In genomic region chr2:86807462-86808275, GRCh38 we compare ENCODE assay signal across 7 cellular contexts. TPM values are rescaled to one million over a fixed set of nuclear protein-coding genes. Genes with fewer than 3 reads are reported as not detected.
DNase-seq lines count a peak whose midpoint lies in the region; ATAC-seq and TF ChIP-seq lines count a peak whose summit lies in the region.

No MANE protein-coding gene starts in this region.

- DNase-seq in GM06990 (ENCODE audit: extremely low read depth, insufficient read length), result peak; percentile 23
- peak; percentile 47 to 78 (median 72) for DNase-seq in Peyer's patch
- no peak for DNase-seq in breast epithelium (ENCODE audit: low spot score in 2 of 2)
- DNase-seq in immature natural killer cell, result peak; percentile 61 to 71 (median 65)
- no peak for DNase-seq in smooth muscle cell (lab: John Stamatoyannopoulos, UW; ENCODE audit: unreplicated experiment)

- H3K27me3 ChIP-seq in GM06990 (replicated peaks; ENCODE audit: control insufficient read depth, insufficient read depth, low read length) (no peaks in the 10 kb centered on the region; the same call in 1 of the 2 replicates), Peyer's patch (peaks cover 0 to 11% of the 10 kb centered on the region in 2 donors), breast epithelium (peaks cover 0 to 9% of the 10 kb centered on the region in 2 donors), smooth muscle cell (ENCODE audit: low read depth) (peaks cover 4% of the 10 kb centered on the region)

- no peaks in the 10 kb centered on the region for H3K79me2 ChIP-seq in smooth muscle cell (ENCODE audit: low read depth)

- H3K4me3 ChIP-seq in GM06990 (replicated peaks; ENCODE audit: low read depth, low read length) (peak overlapping the region; percentile 52), Peyer's patch (peak overlapping the region; percentile 25 to 65 (median 48)), breast epithelium (peak overlapping the region; percentile 34 to 73 (median 56)), smooth muscle cell (peak overlapping the region; percentile 61)

- no peaks in the 10 kb centered on the region for H4K20me1 ChIP-seq in smooth muscle cell (ENCODE audit: low read depth)

- H3K27me3 Mint-ChIP-seq in immature natural killer cell (ENCODE audit: low read depth in 3 of 3), result peaks cover 19 to 37% (median 33%) of the 10 kb centered on the region in 3 donors

- ATAC-seq in HG03565 (IDR thresholded peaks at IDR 0.05; ENCODE audit: unreplicated experiment) (peak; percentile 35), HG03039 (IDR thresholded peaks at IDR 0.05; ENCODE audit: unreplicated experiment) (no peak)

- no peaks in the 10 kb centered on the region for H3F3A ChIP-seq in smooth muscle cell (ENCODE audit: low read depth)

- peak overlapping the region; percentile 94 for H2AFZ ChIP-seq in smooth muscle cell (ENCODE audit: low read depth)

- H3K4me1 Mint-ChIP-seq in immature natural killer cell, result peaks cover 29 to 38% of the 10 kb centered on the region in 2 donors

- TF ChIP-seq CTCF in GM06990 (IDR thresholded peaks at IDR 0.05; ENCODE audit: insufficient read depth, low read length, poor library complexity, severe bottlenecking) (peak; percentile 19), Peyer's patch (IDR thresholded peaks at IDR 0.05) (no peak), breast epithelium (IDR thresholded peaks at IDR 0.05) (no peak), smooth muscle cell (IDR thresholded peaks at IDR 0.05; ENCODE audit: borderline replicate concordance, insufficient read depth, poor library complexity, severe bottlenecking) (no peak)

- H3K4me1 ChIP-seq in Peyer's patch, result peaks cover 0 to 19% (median 2%) of the 10 kb centered on the region in 4 donors
- H3K4me1 ChIP-seq in breast epithelium, result peaks cover 0 to 5% of the 10 kb centered on the region in 2 donors
- H3K4me1 ChIP-seq in smooth muscle cell (ENCODE audit: low read depth), result peaks cover 3% of the 10 kb centered on the region

- H3K9me3 ChIP-seq in Peyer's patch (no peaks in the 10 kb centered on the region), breast epithelium (no peaks in the 10 kb centered on the region), smooth muscle cell (replicated peaks; ENCODE audit: low read depth) (no peaks in the 10 kb centered on the region)

- peak overlapping the region; percentile 90 for H3K4me2 ChIP-seq in smooth muscle cell

- no peak for TF ChIP-seq POLR2A in Peyer's patch (IDR thresholded peaks at IDR 0.05)
- TF ChIP-seq POLR2A in breast epithelium (IDR thresholded peaks at IDR 0.05), result no peak

- H3K9me3 Mint-ChIP-seq in immature natural killer cell, result no peaks in the 10 kb centered on the region

- WGBS in smooth muscle cell (ENCODE audit: low lambda C conversion rate), result 2% methylated on average over 51 of the region's 52 CpGs

- no peak overlapping the region for H3K9ac ChIP-seq in smooth muscle cell (ENCODE audit: low read depth)

- H3K27ac ChIP-seq in Peyer's patch, result peak overlapping the region; percentile 6 to 53 (median 32)
- H3K27ac ChIP-seq in breast epithelium, result peak overlapping the region; percentile 29 to 57
- no peak overlapping the region for H3K27ac ChIP-seq in smooth muscle cell (ENCODE audit: low read depth)

- intact Hi-C loops in breast epithelium (cut with DNase I; ENCODE audit: low total_unique reads), result no loop called here

- peaks cover 0 to 8% (median 0%) of the 10 kb centered on the region in 3 donors for H3K36me3 Mint-ChIP-seq in immature natural killer cell

- peak overlapping the region; percentile 76 to 94 (median 88) for H3K4me3 Mint-ChIP-seq in immature natural killer cell

- H3K36me3 ChIP-seq in GM06990 (ENCODE audit: control insufficient read depth, insufficient read depth, low read length) (no peaks in the 10 kb centered on the region), Peyer's patch (no peaks in the 10 kb centered on the region), breast epithelium (no peaks in the 10 kb centered on the region), smooth muscle cell (ENCODE audit: low read depth) (no peaks in the 10 kb centered on the region)

- peak overlapping the region; percentile 45 to 89 (median 81) for H3K27ac Mint-ChIP-seq in immature natural killer cell

RNA-seq across cellular contexts. Expression of gene CD8A, which starts 17.0 kb away (rescaled TPM):
- 1 to 10 TPM; 3.4 to 8.9 (median 4.8) TPM for total RNA-seq in Peyer's patch
- 1 to 10 TPM in 2 of 3 donors, under 1 TPM in 1; 0.96 to 3.2 (median 2.0) TPM for total RNA-seq in breast epithelium
- polyA plus RNA-seq in immature natural killer cell, result 100 to 1,000 TPM in 1 of 3 donors, 10 to 100 TPM in 2; 76.9 to 131 (median 93.4) TPM
- not detected in 2 replicates for total RNA-seq in smooth muscle cell
- polyA plus RNA-seq in smooth muscle cell, result 0.40 TPM in 1 of 2 replicates, not detected in the other

RNA-seq across cellular contexts. Expression of gene CD8B, which starts 54.0 kb away (rescaled TPM):
- total RNA-seq in Peyer's patch (10 to 100 TPM in 3 of 4 donors, 1 to 10 TPM in 1; 3.8 to 30.5 (median 21.6) TPM), breast epithelium (1 to 10 TPM in 2 of 3 donors, under 1 TPM in 1; 0.64 to 3.6 (median 3.5) TPM), smooth muscle cell (not detected in 2 replicates)
- polyA plus RNA-seq in immature natural killer cell (10 to 100 TPM in 1 of 3 donors, 1 to 10 TPM in 2; 1.7 to 21.0 (median 5.5) TPM), smooth muscle cell (not detected in 2 replicates)

Comparison
In these comparisons a context has a peak if more than half of its experiments do, and no peak if none do; other contexts are left out.
1. DNase-seq: peak in GM06990 (single experiment), Peyer's patch (3 of 3) and immature natural killer cell (3 of 3); none in breast epithelium (0 of 2) and smooth muscle cell (single experiment).
2. Peak in every context shown above with its lines, with median percentiles within 50 percentile points of each other: H3K4me3 ChIP-seq.